1 cellular context compared by ENCODE assay signal in genomic region chr7:130843703-130844102, GRCh38.
TF ChIP-seq lines count a peak whose summit lies in the region.

No MANE protein-coding gene starts in this region.

TF ChIP-seq in K562, 482 proteins besides CTCF, POLR2A, EP300 and RAD21 (continued from another document):
- TF ChIP-seq CHD4 (IDR thresholded peaks at IDR 0.05; ENCODE audit: insufficient read depth, insufficient replicate concordance, low read depth, low read length, poor library complexity, severe bottlenecking) (no peak), MGA (IDR thresholded peaks at IDR 0.05) (peak; percentile 77), MAFG (tag; conservative IDR thresholded peaks at IDR 0.05) (no peak), L3MBTL2 (IDR thresholded peaks at IDR 0.05) (peak; percentile 46), MTA3 (IDR thresholded peaks at IDR 0.05; ENCODE audit: borderline replicate concordance) (no peak), SETDB1 (IDR thresholded peaks at IDR 0.05; ENCODE audit: low read length) (no peak), CREB1 (IDR thresholded peaks at IDR 0.05) (no peak), CREB1 (CRISPR knock-in tag; IDR thresholded peaks at IDR 0.05) (no peak), TRIM25 (IDR thresholded peaks at IDR 0.05; ENCODE audit: borderline replicate concordance) (no peak), ZNF184 (CRISPR knock-in tag; IDR thresholded peaks at IDR 0.05) (no peak), RBM17 (IDR thresholded peaks at IDR 0.05; ENCODE audit: borderline replicate concordance, low read depth, low read length) (no peak), E2F6 (IDR thresholded peaks at IDR 0.05; ENCODE audit: borderline replicate concordance in 1 of 2, extremely low read depth in 1 of 2, insufficient read depth in 1 of 2, insufficient read length in 1 of 2, low read depth in 1 of 2, low read length in 1 of 2, poor library complexity in 1 of 2, severe bottlenecking in 1 of 2) (peak in 1 of 2 experiments; percentile 60), YY1 (IDR thresholded peaks at IDR 0.05; ENCODE audit: borderline replicate concordance in 1 of 3, control insufficient read depth in 1 of 3, extremely low read depth in 1 of 3, insufficient read depth in 3 of 3, insufficient read length in 1 of 3, insufficient replicate concordance in 2 of 3, low read depth in 1 of 3, low read length in 2 of 3) (no peak), E2F1 (CRISPR knock-in tag; IDR thresholded peaks at IDR 0.05) (no peak), NCOA1 (IDR thresholded peaks at IDR 0.05; ENCODE audit: low read depth) (no peak), PHF20 (IDR thresholded peaks at IDR 0.05; ENCODE audit: partially characterized antibody) (no peak)
TF ChIP-seq in K562: peak in this region for 3.
